In the genomic region with DNA sequence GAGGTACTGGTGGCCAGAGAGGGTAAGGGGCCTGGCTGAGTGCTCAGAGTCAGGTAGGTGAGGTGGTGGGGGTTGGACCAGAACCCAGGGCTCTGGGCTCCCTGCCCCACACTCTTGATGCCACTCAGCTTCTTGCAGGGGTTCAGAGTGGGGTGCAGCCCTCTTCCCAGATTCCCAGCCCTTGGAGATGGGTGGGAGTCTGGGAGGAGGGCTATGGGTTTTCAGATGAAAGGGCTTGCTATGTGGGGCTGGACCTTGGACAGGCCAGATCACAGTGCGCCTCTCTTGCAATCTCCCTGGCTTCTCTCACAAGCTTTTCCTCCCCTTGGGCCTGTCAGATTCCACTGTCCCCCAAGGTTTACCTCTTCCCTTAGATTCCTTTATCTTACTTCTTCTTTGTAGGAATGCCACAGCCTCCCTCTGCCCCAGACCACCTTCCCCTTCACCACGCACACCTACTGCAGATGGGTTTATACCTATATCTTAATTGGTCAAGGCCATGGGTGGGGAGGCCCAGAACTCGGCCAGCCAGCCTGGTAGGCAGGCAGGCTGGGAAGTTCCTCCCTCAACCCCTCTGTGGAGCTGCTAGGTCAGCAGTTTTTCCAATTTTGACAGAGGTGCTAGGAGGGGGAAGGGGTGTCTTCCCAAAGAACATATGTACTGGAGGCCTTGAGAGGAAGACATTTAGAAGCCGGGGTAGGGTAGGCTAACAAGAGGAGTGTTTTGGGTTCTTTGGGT, we compare ENCODE assay signal across 6 cellular contexts. TPM values are rescaled to one million over a fixed set of nuclear protein-coding genes. Genes with fewer than 3 reads are reported as not detected.
A peak's percentile ranks its signal among the peaks of the same experiment; 100 is the strongest.
DNase-seq lines count a peak whose midpoint lies in the region; ATAC-seq and TF ChIP-seq lines count a peak whose summit lies in the region.

No MANE protein-coding gene starts in this region.

- no peak for TF ChIP-seq CTCF in Loucy (conservative IDR thresholded peaks at IDR 0.05; ENCODE audit: low read length)
- no peak for TF ChIP-seq CTCF in retinal pigment epithelial cell (conservative IDR thresholded peaks at IDR 0.05; ENCODE audit: low read depth, low read length)

- H3F3A ChIP-seq in Loucy (ENCODE audit: low read depth): peaks cover 9% of the 10 kb centered on the region; the same call in 1 of the 2 replicates

- H3K36me3 ChIP-seq in Loucy (ENCODE audit: insufficient read depth, low read length) (no peaks in the 10 kb centered on the region), esophagus (ENCODE audit: control insufficient read depth in 2 of 2, insufficient read depth in 2 of 2, low read length in 1 of 2) (no peaks in the 10 kb centered on the region)

- peak overlapping the region; percentile 90 for H3K4me2 ChIP-seq in Loucy (ENCODE audit: low read depth, low read length, poor library complexity, severe bottlenecking)

- ATAC-seq in GM18517 (IDR thresholded peaks at IDR 0.05; ENCODE audit: unreplicated experiment): no peak

- no peaks in the 10 kb centered on the region for H3K27me3 ChIP-seq in Loucy (ENCODE audit: insufficient read depth, low read length, poor library complexity, severe bottlenecking)
- H3K27me3 ChIP-seq in esophagus (ENCODE audit: control insufficient read depth in 1 of 2, insufficient read depth in 2 of 2, low read length in 2 of 2): no peaks in the 10 kb centered on the region

- H3K4me3 ChIP-seq in Loucy (ENCODE audit: low read length, poor library complexity, severe bottlenecking): peak overlapping the region; percentile 78
- H3K4me3 ChIP-seq in esophagus (ENCODE audit: low read depth in 1 of 2, low read length in 2 of 2): peak overlapping the region; percentile 54 to 66
- H3K4me3 ChIP-seq in retinal pigment epithelial cell (ENCODE audit: low read length): peak overlapping the region; percentile 62

- POLR2A ChIA-PET in HEK293T (lab: Yijun Ruan, JAX): interaction anchor here (1.5 to 2.5 kb wide), 4 partner anchors 9 to 42 kb away, joined by 5 to 10 read pairs (median 7); partner anchors contain the start of genes CBLN3, KHNYN and SDR39U1

- no peak overlapping the region for H2AFZ ChIP-seq in Loucy (ENCODE audit: low read length)

- peaks cover 89% of the 10 kb centered on the region for H3K4me1 ChIP-seq in Loucy (ENCODE audit: insufficient read depth, low read length, poor library complexity, severe bottlenecking)
- H3K4me1 ChIP-seq in esophagus (ENCODE audit: control insufficient read depth in 2 of 2, insufficient read depth in 2 of 2, low read length in 1 of 2): peaks cover 15 to 30% of the 10 kb centered on the region in 2 donors

- WGBS in esophagus, 2 donors: 53 to 56% methylated on average over 4 of the region's 4 CpGs

- CTCF ChIA-PET in HEK293T (lab: Yijun Ruan, JAX): interaction anchor here (1.5 kb wide), 1 partner anchor 67 kb away, joined by 5 read pairs; no protein-coding TSS in a partner anchor

- peak overlapping the region; percentile 88 for H3K9ac ChIP-seq in Loucy (ENCODE audit: low read depth, low read length, poor library complexity, severe bottlenecking)

- H3K79me2 ChIP-seq in Loucy (ENCODE audit: insufficient read depth, low read length): peaks cover 59% of the 10 kb centered on the region

- DNase-seq in retinal pigment epithelial cell (ENCODE audit: low read depth): no peak
- DNase-seq in HEK293T (ENCODE audit: extremely low spot score): no peak
- DNase-seq in CD1c-positive myeloid dendritic cell (ENCODE audit: extremely low spot score): no peak

- H3K27ac ChIP-seq in esophagus (ENCODE audit: low read depth in 2 of 2, low read length in 1 of 2): peak overlapping the region; percentile 58 to 90

- H4K20me1 ChIP-seq in Loucy (ENCODE audit: insufficient read depth, low read length, poor library complexity, severe bottlenecking): no peaks in the 10 kb centered on the region

- H3K9me3 ChIP-seq in Loucy (ENCODE audit: insufficient read depth, low read depth, low read length): no peaks in the 10 kb centered on the region
- H3K9me3 ChIP-seq in esophagus (ENCODE audit: control insufficient read depth in 2 of 2, insufficient read depth in 1 of 2, low read depth in 1 of 2, low read length in 1 of 2): no peaks in the 10 kb centered on the region

- no peaks in the 10 kb centered on the region for H3K9me2 ChIP-seq in Loucy (replicated peaks; ENCODE audit: low read depth, low read length)

TF ChIP-seq in HEK293T, 16 proteins besides CTCF, POLR2A, EP300 and RAD21:
- TF ChIP-seq ARNT (IDR thresholded peaks at IDR 0.05) (no peak), NFRKB (IDR thresholded peaks at IDR 0.05) (no peak), FOXM1 (IDR thresholded peaks at IDR 0.05; ENCODE audit: borderline replicate concordance) (no peak), SUZ12 (IDR thresholded peaks at IDR 0.05) (no peak), TARDBP (IDR thresholded peaks at IDR 0.05) (no peak), SP1 (IDR thresholded peaks at IDR 0.05) (no peak), L3MBTL2 (conservative IDR thresholded peaks at IDR 0.05) (no peak), ELF4 (IDR thresholded peaks at IDR 0.05) (no peak), HDGF (IDR thresholded peaks at IDR 0.05; ENCODE audit: borderline replicate concordance) (no peak), ZNF384 (IDR thresholded peaks at IDR 0.05) (no peak)
- TF ChIP-seq, protein P1, sequence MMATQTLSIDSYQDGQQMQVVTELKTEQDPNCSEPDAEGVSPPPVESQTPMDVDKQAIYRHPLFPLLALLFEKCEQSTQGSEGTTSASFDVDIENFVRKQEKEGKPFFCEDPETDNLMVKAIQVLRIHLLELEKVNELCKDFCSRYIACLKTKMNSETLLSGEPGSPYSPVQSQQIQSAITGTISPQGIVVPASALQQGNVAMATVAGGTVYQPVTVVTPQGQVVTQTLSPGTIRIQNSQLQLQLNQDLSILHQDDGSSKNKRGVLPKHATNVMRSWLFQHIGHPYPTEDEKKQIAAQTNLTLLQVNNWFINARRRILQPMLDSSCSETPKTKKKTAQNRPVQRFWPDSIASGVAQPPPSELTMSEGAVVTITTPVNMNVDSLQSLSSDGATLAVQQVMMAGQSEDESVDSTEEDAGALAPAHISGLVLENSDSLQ (IDR thresholded peaks at IDR 0.05): no peak
TF ChIP-seq in HEK293T: peak in this region for 0.

RNA-seq across cellular contexts. Expression of gene NYNRIN, which starts 1.3 kb away (rescaled TPM):
- 1 to 10 TPM; 4.8 to 5.6 TPM for polyA plus RNA-seq in esophagus

RNA-seq across cellular contexts. Expression of gene CBLN3, which starts 29.3 kb away (rescaled TPM):
- under 1 TPM; 0.75 to 0.86 TPM for polyA plus RNA-seq in esophagus

RNA-seq across cellular contexts. Expression of gene KHNYN, which starts 29.6 kb away (rescaled TPM):
- polyA plus RNA-seq in esophagus: 10 to 100 TPM; 20.8 to 24.4 TPM

RNA-seq across cellular contexts. Expression of gene NFATC4, which starts 32.2 kb away (rescaled TPM):
- polyA plus RNA-seq in esophagus: 10 to 100 TPM; 20.9 to 25.6 TPM

RNA-seq across cellular contexts. Expression of gene SDR39U1, which starts 42.4 kb away (rescaled TPM):
- polyA plus RNA-seq in esophagus: 10 to 100 TPM; 38.1 to 39.8 TPM
